ENCODE assay signal across 25 cellular contexts in genomic region chr14:61953602-61954001, GRCh38.
"Had no signal": no experiment of that assay in that cellular context is flagged by ENCODE, and none has a peak within 500 bp of the region (broad histone marks: within the 10 kb centered on the region; RNA-seq: fewer than 3 reads in every experiment).

No MANE protein-coding gene starts in this region.

- H3K4me3 ChIP-seq: SK-N-MC had no signal

- DNase-seq: activated CD4-positive, alpha-beta memory T cell treated with anti-CD3 and anti-CD28 coated beads, Interleukin-2, amount 10 ng/mL, durations not matched to agents 7 days and 5 days; activated CD4-positive, alpha-beta T cell treated with anti-CD3 and anti-CD28 coated beads for 36 hours; activated CD4-positive, alpha-beta T cell treated with anti-CD3 and anti-CD28 coated beads, Interleukin-2, amount 50 U/mL, for 1 hour; activated gamma-delta T cell; activated naive CD4-positive, alpha-beta T cell treated with anti-CD3 and anti-CD28 coated beads for 36 hours; activated T-cell treated with anti-CD3 and anti-CD28 coated beads for 4 hours; activated T-cell treated with anti-CD3 and anti-CD28 coated beads, Interleukin-2, amount 50 U/mL, for 48 hours; brain microvascular endothelial cell; cerebellar nuclear complex; Kasumi-1; NCI-H1048; NCI-H146; NCI-H187 treated with DMSO at 0.1 percent for 48 hours; NCI-H2081 treated with DMSO at 0.1 percent for 48 hours; NCI-H226; NCI-H526; NCI-H82; RPMI8226; T-helper 1 cell had no signal

- ATAC-seq: activated CD4-positive, alpha-beta T cell treated with anti-CD3 and anti-CD28 coated beads for 36 hours; activated T-helper 17 cell treated with anti-CD3 and anti-CD28 coated beads, Interleukin-2, amount 50 U/mL, for 72 hours; Panc1; Right ventricle myocardium inferior had no signal

- H3K4me3 Mint-ChIP-seq: activated CD4-positive, alpha-beta memory T cell treated with anti-CD3 and anti-CD28 coated beads, Interleukin-2, amount 10 ng/mL, durations not matched to agents 7 days and 5 days; activated CD4-positive, alpha-beta T cell treated with anti-CD3 and anti-CD28 coated beads for 36 hours; activated naive CD4-positive, alpha-beta T cell treated with anti-CD3 and anti-CD28 coated beads for 36 hours; activated naive CD8-positive, alpha-beta T cell; activated T-helper 17 cell treated with anti-CD3 and anti-CD28 coated beads, Interleukin-2, amount 50 U/mL, for 72 hours had no signal

- H3K27ac ChIP-seq: brain microvascular endothelial cell, SK-N-MC, VCaP had no signal

- H3K36me3 ChIP-seq: brain microvascular endothelial cell had no signal

- H3K27ac Mint-ChIP-seq: activated CD4-positive, alpha-beta memory T cell treated with anti-CD3 and anti-CD28 coated beads, Interleukin-2, amount 10 ng/mL, durations not matched to agents 7 days and 5 days; activated CD4-positive, alpha-beta T cell treated with anti-CD3 and anti-CD28 coated beads for 36 hours; activated naive CD4-positive, alpha-beta T cell treated with anti-CD3 and anti-CD28 coated beads for 36 hours; activated naive CD8-positive, alpha-beta T cell; activated T-helper 17 cell treated with anti-CD3 and anti-CD28 coated beads, Interleukin-2, amount 50 U/mL, for 72 hours had no signal

- H3K27me3 ChIP-seq: brain microvascular endothelial cell had no signal

- H3K36me3 Mint-ChIP-seq: activated naive CD8-positive, alpha-beta T cell had no signal

- H3K4me1 Mint-ChIP-seq: activated CD4-positive, alpha-beta memory T cell treated with anti-CD3 and anti-CD28 coated beads, Interleukin-2, amount 10 ng/mL, durations not matched to agents 7 days and 5 days; activated CD4-positive, alpha-beta T cell treated with anti-CD3 and anti-CD28 coated beads for 36 hours; activated T-helper 17 cell treated with anti-CD3 and anti-CD28 coated beads, Interleukin-2, amount 50 U/mL, for 72 hours had no signal
